In the genomic region with DNA sequence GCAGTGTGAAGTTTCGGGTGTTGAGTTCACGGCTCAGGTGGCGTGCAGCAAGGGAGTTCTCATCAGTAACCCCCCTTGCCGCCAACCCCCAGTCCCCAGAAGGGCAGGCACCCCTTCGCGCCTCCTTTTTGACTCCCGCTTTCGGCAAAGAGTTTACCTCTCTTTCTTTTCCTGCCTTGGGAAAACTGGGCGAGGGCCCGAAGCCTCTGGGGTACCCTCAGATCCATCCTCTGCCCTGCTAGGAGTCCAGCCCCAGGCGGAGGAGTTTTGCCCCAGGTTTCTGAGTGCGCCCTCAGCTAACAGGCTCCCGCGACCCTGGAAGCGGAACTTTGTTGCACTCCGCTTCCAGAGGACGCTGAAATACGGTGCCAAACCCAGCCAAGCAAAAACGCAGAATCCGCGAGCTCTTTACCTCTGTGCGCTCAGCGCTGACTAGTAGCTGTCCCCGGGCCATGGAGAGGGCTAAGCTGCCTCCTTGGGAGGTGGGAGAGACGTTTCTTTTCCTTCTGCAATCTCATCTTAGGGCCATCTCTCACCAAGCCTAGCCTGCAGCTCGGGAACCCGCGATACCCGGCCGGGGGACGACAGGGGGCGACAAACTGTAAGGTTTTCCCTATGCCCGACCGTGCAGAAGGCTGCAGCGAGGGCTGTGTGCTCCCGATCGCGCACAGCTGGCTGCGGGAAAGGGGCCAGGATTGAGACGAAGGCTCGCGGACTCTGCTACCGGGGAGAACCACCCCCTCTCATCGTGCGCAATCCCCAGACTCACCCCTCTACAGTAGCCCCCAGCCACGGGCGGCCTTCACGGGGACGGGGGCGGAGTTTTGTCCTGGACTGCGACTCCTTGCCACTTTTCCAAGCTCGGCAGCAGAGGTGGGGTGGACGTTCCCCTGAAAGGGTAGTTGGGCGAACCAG, we compare ENCODE assay signal across 8 cellular contexts. TPM values are rescaled to one million over a fixed set of nuclear protein-coding genes. Genes with fewer than 3 reads are reported as not detected.
A peak's percentile ranks its signal among the peaks of the same experiment; 100 is the strongest.
DNase-seq lines count a peak whose midpoint lies in the region; ATAC-seq, FAIRE-seq and TF ChIP-seq lines count a peak whose summit lies in the region.

No MANE protein-coding gene starts in this region.

- H3K27ac ChIP-seq in upper lobe of left lung, result no peak overlapping the region

- H3K4me3 ChIP-seq in mucosa of descending colon, result no peak overlapping the region
- H3K4me3 ChIP-seq in upper lobe of left lung, result peak overlapping the region in 2 of 4 donors; percentile 8 to 10

- ATAC-seq in mucosa of descending colon (peak; percentile 68), upper lobe of left lung (ENCODE audit: low FRiP score in 2 of 2) (peak in 1 of 2 donors; percentile 72), GM21619 (IDR thresholded peaks at IDR 0.05; ENCODE audit: unreplicated experiment) (no peak)

- H3K27me3 ChIP-seq in upper lobe of left lung, result peaks cover 0 to 60% (median 25%) of the 10 kb centered on the region in 4 donors

- TF ChIP-seq POLR2A in upper lobe of left lung (IDR thresholded peaks at IDR 0.05) (no peak), H54 (IDR thresholded peaks at IDR 0.05; ENCODE audit: low read depth, low read length) (no peak)

- FAIRE-seq in H54 (lab: Jason Lieb, UNC), result no peak

- H3K9me3 ChIP-seq in mucosa of descending colon (no peaks in the 10 kb centered on the region), upper lobe of left lung (no peaks in the 10 kb centered on the region)

- WGBS in upper lobe of left lung, 2 donors, result 3 to 7% methylated on average over 31 to 50 of the region's 54 CpGs

- DNase-seq in activated CD8-positive, alpha-beta memory T cell treated with anti-CD3 and anti-CD28 coated beads, Interleukin-2, amount 50 U/mL, for 48 hours, result peak; percentile 82
- no peak for DNase-seq in activated CD8-positive, alpha-beta memory T cell treated with anti-CD3 and anti-CD28 coated beads, Interleukin-2, amount 50 U/mL, for 4 hours
- DNase-seq in NCI-H774 (lab: John Stamatoyannopoulos, UW) (peak; percentile 51), dermis microvascular lymphatic vessel endothelial cell (ENCODE audit: low read depth in 2 of 2) (peak; percentile 10 to 59), mucosa of descending colon (peak in 2 of 3 donors; percentile 50 to 58), upper lobe of left lung (peak; percentile 41 to 83), H54 (ENCODE audit: insufficient read length, low spot score) (no peak)

- intact Hi-C loops in mucosa of descending colon (cut with DNase I, micrococcal nuclease), result no loop called here

- no peaks in the 10 kb centered on the region for H3K4me1 ChIP-seq in mucosa of descending colon (ENCODE audit: low read depth)
- peaks cover 0 to 33% (median 9%) of the 10 kb centered on the region in 4 donors for H3K4me1 ChIP-seq in upper lobe of left lung

- H3K36me3 ChIP-seq in mucosa of descending colon (ENCODE audit: low read depth) (no peaks in the 10 kb centered on the region), upper lobe of left lung (no peaks in the 10 kb centered on the region)

- no peak for TF ChIP-seq EP300 in upper lobe of left lung (IDR thresholded peaks at IDR 0.05)

- TF ChIP-seq CTCF in mucosa of descending colon (IDR thresholded peaks at IDR 0.05) (no peak), upper lobe of left lung (IDR thresholded peaks at IDR 0.05) (peak in 3 of 6 experiments; percentile 31 to 51 (median 39))

RNA-seq across cellular contexts. Expression of a gene that starts 2.7 kb away (rescaled TPM):
- not detected in 2 replicates for total RNA-seq in dermis microvascular lymphatic vessel endothelial cell
- under 1 TPM in 1 of 3 donors, not detected in 2; 0.06 TPM for total RNA-seq in mucosa of descending colon
- total RNA-seq in upper lobe of left lung, result under 1 TPM in 1 of 6 donors, not detected in 5; 0.69 TPM

Comparison
In these comparisons a context has a peak if more than half of its experiments do, and no peak if none do; other contexts are left out.
1. DNase-seq: peak in activated CD8-positive, alpha-beta memory T cell treated with anti-CD3 and anti-CD28 coated beads, Interleukin-2, amount 50 U/mL, for 48 hours (single experiment), NCI-H774 (single experiment), dermis microvascular lymphatic vessel endothelial cell (2 of 2), mucosa of descending colon (2 of 3) and upper lobe of left lung (2 of 2); none in activated CD8-positive, alpha-beta memory T cell treated with anti-CD3 and anti-CD28 coated beads, Interleukin-2, amount 50 U/mL, for 4 hours (single experiment) and H54 (single experiment).